Comparison of ENCODE assay signal across 21 cellular contexts in the genomic region with DNA sequence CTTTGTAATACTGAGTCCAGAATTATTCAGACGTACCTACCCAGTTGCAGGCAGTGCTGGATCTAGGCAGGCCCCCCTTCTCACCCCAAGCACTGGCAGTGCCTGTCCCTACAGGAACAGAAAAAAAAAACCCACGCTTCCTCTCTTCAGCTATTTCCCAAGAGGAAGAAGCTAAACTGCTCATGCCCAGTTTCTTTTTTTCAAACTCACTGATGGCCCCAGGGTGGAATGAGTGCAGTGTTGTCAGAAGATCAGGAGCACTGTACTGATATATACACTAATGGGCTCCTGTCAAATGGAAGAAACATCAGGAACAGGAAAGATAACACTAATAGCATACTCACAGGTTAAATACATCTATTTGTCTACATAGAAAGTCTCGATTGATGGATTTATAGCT. TPM values are rescaled to one million over a fixed set of nuclear protein-coding genes. Genes with fewer than 3 reads are reported as not detected.
DNase-seq lines count a peak whose midpoint lies in the region; ATAC-seq and TF ChIP-seq lines count a peak whose summit lies in the region.
"Had no signal": no experiment of that assay in that cellular context is flagged by ENCODE, and none has a peak within 500 bp of the region (broad histone marks: within the 10 kb centered on the region; RNA-seq: fewer than 3 reads in every experiment).

No MANE protein-coding gene starts in this region.

- H3K4me1 ChIP-seq in heart left ventricle (peaks cover 0 to 16% (median 3%) of the 10 kb centered on the region in 12 donors), right atrium auricular region (no peaks in the 10 kb centered on the region), ascending aorta (no peaks in the 10 kb centered on the region)
- H3K4me1 ChIP-seq: gastrocnemius medialis, vagina had no signal

- no peak overlapping the region for H3K27ac ChIP-seq in heart left ventricle
- no peak overlapping the region for H3K27ac ChIP-seq in right atrium auricular region
- H3K27ac ChIP-seq in ascending aorta, result no peak overlapping the region
- H3K27ac ChIP-seq: cardiac muscle cell, gastrocnemius medialis, stomach, vagina, VCaP had no signal

- WGBS in heart left ventricle, 4 donors, result 55 to 81% (median 62%) methylated on average over 3 of the region's 3 CpGs

- no peak for TF ChIP-seq POLR2A in heart left ventricle (IDR thresholded peaks at IDR 0.05)

- DNase-seq in heart left ventricle, result no peak
- DNase-seq in right atrium auricular region (ENCODE audit: low spot score), result no peak
- DNase-seq in NOMO-1 treated with dmso at 0.1 percent for 144 hours (lab: John Stamatoyannopoulos, UW; ENCODE audit: unreplicated experiment), result peak; percentile 34
- DNase-seq in epithelial cell of esophagus (ENCODE audit: low read depth), result peak; percentile 95
- DNase-seq in retina, result peak; percentile 6
- no peak for DNase-seq in NCI-H146 treated with DMSO at 0.1 percent for 48 hours (lab: John Stamatoyannopoulos, UW; ENCODE audit: unreplicated experiment)
- DNase-seq in ascending aorta (ENCODE audit: low spot score in 2 of 2), result no peak
- no peak for DNase-seq in NCI-H2196 (lab: John Stamatoyannopoulos, UW; ENCODE audit: unreplicated experiment)
- DNase-seq: ACHN; activated CD8-positive, alpha-beta T cell treated with anti-CD3 and anti-CD28 coated beads, Interleukin-2, amount 10 ng/mL, durations not matched to agents 7 days and 5 days; activated naive CD8-positive, alpha-beta T cell treated with anti-CD3 and anti-CD28 coated beads, Interleukin-2, amount 50 U/mL, for 24 hours; effector memory CD8-positive, alpha-beta T cell; gastrocnemius medialis; KBM-7; mesendoderm; NCI-H1436; nephron progenitor cell; stomach had no signal

- H3K27me3 ChIP-seq in heart left ventricle (peaks cover 0 to 25% (median 0%) of the 10 kb centered on the region in 9 donors), right atrium auricular region (no peaks in the 10 kb centered on the region), ascending aorta (no peaks in the 10 kb centered on the region)
- H3K27me3 ChIP-seq: cardiac muscle cell, gastrocnemius medialis, stomach, vagina had no signal

- intact Hi-C loops in heart left ventricle (cut with DNase I) (no loop called here), ascending aorta (cut with DNase I) (no loop called here)

- H3K9me3 ChIP-seq in heart left ventricle, result no peaks in the 10 kb centered on the region
- H3K9me3 ChIP-seq in right atrium auricular region, result no peaks in the 10 kb centered on the region
- H3K9me3 ChIP-seq in ascending aorta, result no peaks in the 10 kb centered on the region
- H3K9me3 ChIP-seq: gastrocnemius medialis, stomach, vagina had no signal

- no peak overlapping the region for H3K4me3 ChIP-seq in heart left ventricle
- H3K4me3 ChIP-seq in right atrium auricular region, result no peak overlapping the region
- no peak overlapping the region for H3K4me3 ChIP-seq in epithelial cell of esophagus (ENCODE audit: low read length)
- no peak overlapping the region for H3K4me3 ChIP-seq in ascending aorta
- H3K4me3 ChIP-seq: cardiac muscle cell, gastrocnemius medialis, stomach, vagina had no signal

- TF ChIP-seq CTCF in heart left ventricle (IDR thresholded peaks at IDR 0.05), result no peak
- no peak for TF ChIP-seq CTCF in right atrium auricular region (IDR thresholded peaks at IDR 0.05)
- TF ChIP-seq CTCF in epithelial cell of esophagus (IDR thresholded peaks at IDR 0.05; ENCODE audit: insufficient read depth, low read depth, low read length, missing control alignments), result no peak
- TF ChIP-seq CTCF in ascending aorta (IDR thresholded peaks at IDR 0.05), result no peak

- ATAC-seq in heart left ventricle, result peak in 3 of 4 donors; percentile 22 to 42 (median 29)
- ATAC-seq: activated CD8-positive, alpha-beta T cell treated with anti-CD3 and anti-CD28 coated beads, Interleukin-2, amount 10 ng/mL, durations not matched to agents 7 days and 5 days; activated naive CD8-positive, alpha-beta T cell treated with anti-CD3 and anti-CD28 coated beads, Interleukin-2, amount 50 U/mL, for 24 hours; effector memory CD8-positive, alpha-beta T cell; gastrocnemius medialis had no signal

- no peaks in the 10 kb centered on the region for H3K36me3 ChIP-seq in heart left ventricle
- no peaks in the 10 kb centered on the region for H3K36me3 ChIP-seq in right atrium auricular region
- no peaks in the 10 kb centered on the region for H3K36me3 ChIP-seq in ascending aorta
- H3K36me3 ChIP-seq: cardiac muscle cell, gastrocnemius medialis, stomach, vagina had no signal

RNA-seq across cellular contexts. Expression of gene DOCK7, which starts 28.2 kb away (rescaled TPM):
- total RNA-seq in heart left ventricle, result 10 to 100 TPM in 7 of 9 donors, 1 to 10 TPM in 2; 5.8 to 26.7 (median 12.0) TPM
- 1 to 10 TPM; 2.9 to 6.2 TPM for polyA plus RNA-seq in heart left ventricle
- 10 to 100 TPM in 1 of 2 donors, 1 to 10 TPM in 1; 9.8 to 11.9 TPM for total RNA-seq in right atrium auricular region
- 46.0 TPM for total RNA-seq in ascending aorta

Comparison
In these comparisons a context has a peak if more than half of its experiments do, and no peak if none do; other contexts are left out.
1. DNase-seq: peak in NOMO-1 treated with dmso at 0.1 percent for 144 hours (single experiment), epithelial cell of esophagus (single experiment) and retina (single experiment); none in heart left ventricle (0 of 5), right atrium auricular region (single experiment), NCI-H146 treated with DMSO at 0.1 percent for 48 hours (single experiment), ascending aorta (0 of 2) and NCI-H2196 (single experiment).